17 cellular contexts compared by ENCODE assay signal in the genomic region with DNA sequence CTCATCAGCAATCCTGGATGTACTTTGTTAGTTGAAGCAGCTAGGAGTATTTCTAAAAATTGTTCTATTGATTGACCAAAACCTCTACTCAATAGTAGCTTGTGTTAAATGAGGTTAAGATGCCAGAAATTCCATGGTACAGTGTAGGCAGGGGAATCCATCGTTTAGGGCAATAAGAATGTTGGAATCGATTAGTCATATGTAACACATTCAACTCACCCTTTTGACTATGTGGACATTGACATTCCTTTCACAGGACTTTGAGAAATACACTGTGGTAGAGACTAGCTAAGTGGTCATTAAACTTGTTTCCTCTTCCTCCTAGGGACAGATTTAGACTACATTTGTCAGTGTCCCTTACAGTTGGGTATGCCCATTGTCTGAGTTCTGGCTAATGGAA. TPM values are rescaled to one million over a fixed set of nuclear protein-coding genes. Genes with fewer than 3 reads are reported as not detected.
A peak's percentile ranks its signal among the peaks of the same experiment; 100 is the strongest.
DNase-seq lines count a peak whose midpoint lies in the region; ATAC-seq, FAIRE-seq and TF ChIP-seq lines count a peak whose summit lies in the region.
"Had no signal": no experiment of that assay in that cellular context is flagged by ENCODE, and none has a peak within 500 bp of the region (broad histone marks: within the 10 kb centered on the region; RNA-seq: fewer than 3 reads in every experiment).

No MANE protein-coding gene starts in this region.

- POLR2A ChIA-PET in AG04449 (lab: Yijun Ruan, JAX): no interaction called here
- POLR2A ChIA-PET in CD4-positive, alpha-beta memory T cell (lab: Charles Lee; ENCODE audit: partially characterized antibody): no interaction called here

- peaks cover 0 to 29% of the 10 kb centered on the region in 2 donors for H3K36me3 Mint-ChIP-seq in CD4-positive, alpha-beta memory T cell

- no peaks in the 10 kb centered on the region for H3K9me3 ChIP-seq in CD4-positive, alpha-beta memory T cell (ENCODE audit: control insufficient read depth in 1 of 2, low read length in 2 of 2)
- H3K9me3 ChIP-seq: sigmoid colon had no signal

- no peak for ATAC-seq in GM21526 (IDR thresholded peaks at IDR 0.05; ENCODE audit: low FRiP score, unreplicated experiment)
- no peak for ATAC-seq in GM21381 (IDR thresholded peaks at IDR 0.05; ENCODE audit: unreplicated experiment)

- no peak overlapping the region for H3K27ac Mint-ChIP-seq in CD4-positive, alpha-beta memory T cell

- no peak for FAIRE-seq in bronchial epithelial cell (lab: Jason Lieb, UNC)

- no peak overlapping the region for H3K27ac ChIP-seq in CD4-positive, alpha-beta memory T cell (ENCODE audit: low read depth, low read length)
- H3K27ac ChIP-seq: cardiac muscle cell, sigmoid colon had no signal

- H3K4me1 Mint-ChIP-seq in CD4-positive, alpha-beta memory T cell: peaks cover 0 to 2% (median 0%) of the 10 kb centered on the region in 4 donors
- H3K4me1 Mint-ChIP-seq: neural crest cell had no signal

- H3K27me3 Mint-ChIP-seq in CD4-positive, alpha-beta memory T cell: no peaks in the 10 kb centered on the region

- TF ChIP-seq CTCF in AG04449 (IDR thresholded peaks at IDR 0.05; ENCODE audit: insufficient read depth, low read length, missing control alignments) (no peak), bronchial epithelial cell (IDR thresholded peaks at IDR 0.05; ENCODE audit: insufficient read depth, low read length, severe bottlenecking) (no peak)

- no peaks in the 10 kb centered on the region for H3K36me3 ChIP-seq in bronchial epithelial cell (ENCODE audit: control insufficient read depth, insufficient read depth, low read length)
- no peaks in the 10 kb centered on the region for H3K36me3 ChIP-seq in CD4-positive, alpha-beta memory T cell (ENCODE audit: insufficient read depth, low read length)
- H3K36me3 ChIP-seq: cardiac muscle cell, sigmoid colon had no signal

- CTCF ChIA-PET in AG04449 (lab: Yijun Ruan, JAX): no interaction called here
- CTCF ChIA-PET in CD4-positive, alpha-beta memory T cell (lab: Charles Lee; ENCODE audit: partially characterized antibody): no interaction called here

- H3K4me3 ChIP-seq in AG04449 (ENCODE audit: low read depth, low read length): no peak overlapping the region
- H3K4me3 ChIP-seq in bronchial epithelial cell (ENCODE audit: low read depth, low read length): no peak overlapping the region
- no peak overlapping the region for H3K4me3 ChIP-seq in CD4-positive, alpha-beta memory T cell (ENCODE audit: low read length in 2 of 2)
- H3K4me3 ChIP-seq: cardiac muscle cell, sigmoid colon had no signal

- no peak overlapping the region for H3K4me3 Mint-ChIP-seq in CD4-positive, alpha-beta memory T cell
- H3K4me3 Mint-ChIP-seq: neural crest cell had no signal

- no peaks in the 10 kb centered on the region for H3K9me3 Mint-ChIP-seq in CD4-positive, alpha-beta memory T cell

- DNase-seq in AG04449 (ENCODE audit: low read depth, low spot score): peak; percentile 49
- peak; percentile 47 for DNase-seq in HS-5 (ENCODE audit: low read depth)
- peak; percentile 23 for DNase-seq in bronchial epithelial cell (ENCODE audit: low read depth)
- DNase-seq in kidney tubule cell (ENCODE audit: low spot score): peak; percentile 92
- no peak for DNase-seq in NCI-H2107 treated with DMSO at 0.1 percent for 48 hours (lab: John Stamatoyannopoulos, UW; ENCODE audit: unreplicated experiment)
- DNase-seq in CD4-positive, alpha-beta memory T cell: no peak
- DNase-seq: Calu3; effector CD4-positive, alpha-beta T cell; Karpas-422; NCI-H1436 treated with DMSO at 0.1 percent for 48 hours; SHP77 treated with DMSO at 0.1 percent for 48 hours; sigmoid colon; stimulated activated CD4-positive, alpha-beta T cell treated with anti-CD3 and anti-CD28 coated beads, Interleukin-4, amount 100 ng/mL, for 24 hours had no signal

- no peaks in the 10 kb centered on the region for H3K4me1 ChIP-seq in CD4-positive, alpha-beta memory T cell (ENCODE audit: insufficient read depth, low read length)
- H3K4me1 ChIP-seq: sigmoid colon had no signal

- H3K27me3 ChIP-seq in bronchial epithelial cell (ENCODE audit: control insufficient read depth, insufficient read depth, low read length): no peaks in the 10 kb centered on the region
- H3K27me3 ChIP-seq in CD4-positive, alpha-beta memory T cell (ENCODE audit: insufficient read depth, low read length): no peaks in the 10 kb centered on the region
- H3K27me3 ChIP-seq: cardiac muscle cell, sigmoid colon had no signal

- intact Hi-C loops in CD4-positive, alpha-beta memory T cell (cut with micrococcal nuclease): no loop called here

RNA-seq across cellular contexts. Expression of a gene that starts 40.2 kb away (rescaled TPM):
- total RNA-seq in bronchial epithelial cell: 64.5 and 151 TPM in 2 replicates
- total RNA-seq in CD4-positive, alpha-beta memory T cell: 100 to 1,000 TPM; 120 to 127 TPM
- polyA plus RNA-seq in CD4-positive, alpha-beta memory T cell: 10 to 100 TPM in 1 of 2 donors, 1 to 10 TPM in 1; 8.0 to 26.2 TPM

Comparison
In these comparisons a context has a peak if more than half of its experiments do, and no peak if none do; other contexts are left out.
1. DNase-seq: peak in AG04449 (single experiment), HS-5 (single experiment), bronchial epithelial cell (single experiment) and kidney tubule cell (single experiment); none in NCI-H2107 treated with DMSO at 0.1 percent for 48 hours (single experiment) and CD4-positive, alpha-beta memory T cell (0 of 5).